ENCODE assay signal across 9 cellular contexts in genomic region chr10:2839081-2839725, GRCh38.
DNase-seq lines count a peak whose midpoint lies in the region; ATAC-seq lines count a peak whose summit lies in the region.
"Had no signal": no experiment of that assay in that cellular context is flagged by ENCODE, and none has a peak within 500 bp of the region (broad histone marks: within the 10 kb centered on the region; RNA-seq: fewer than 3 reads in every experiment).

No MANE protein-coding gene starts in this region.

- no peaks in the 10 kb centered on the region for H3K9me3 Mint-ChIP-seq in activated CD4-positive, alpha-beta memory T cell treated with anti-CD3 and anti-CD28 coated beads for 36 hours

- POLR2A ChIA-PET in activated CD4-positive, alpha-beta memory T cell treated with anti-CD3 and anti-CD28 coated beads for 36 hours (lab: Charles Lee), result no interaction called here

- no peak overlapping the region for H3K27ac Mint-ChIP-seq in activated CD4-positive, alpha-beta memory T cell treated with anti-CD3 and anti-CD28 coated beads for 36 hours
- H3K27ac Mint-ChIP-seq: activated naive CD8-positive, alpha-beta T cell had no signal

- no peak for ATAC-seq in HG02852 (IDR thresholded peaks at IDR 0.05; ENCODE audit: unreplicated experiment)

- DNase-seq in activated CD4-positive, alpha-beta T cell treated with anti-CD3 and anti-CD28 coated beads for 24 hours (ENCODE audit: low read depth in 2 of 2), result peak; percentile 11 to 40
- DNase-seq in activated CD4-positive, alpha-beta T cell treated with anti-CD3 and anti-CD28 coated beads, Interleukin-2, amount 50 U/mL, for 4 hours, result no peak
- DNase-seq in M059J (ENCODE audit: low read depth) (peak; percentile 5), head of caudate nucleus (peak in 31 of 42 donors; percentile 7 to 61 (median 28)), NCI-H1694 treated with DMSO at 0.1 percent for 48 hours (lab: John Stamatoyannopoulos, UW) (no peak)
- peak; percentile 47 for DNase-seq in activated CD4-positive, alpha-beta memory T cell treated with anti-CD3 and anti-CD28 coated beads for 36 hours
- peak; percentile 30 to 64 for DNase-seq in stimulated activated CD4-positive, alpha-beta T cell treated with anti-CD3 and anti-CD28 coated beads, Interleukin-2, amount 100 ng/mL, for 24 hours

- no peaks in the 10 kb centered on the region for H3K36me3 Mint-ChIP-seq in activated CD4-positive, alpha-beta memory T cell treated with anti-CD3 and anti-CD28 coated beads for 36 hours
- H3K36me3 Mint-ChIP-seq: activated naive CD8-positive, alpha-beta T cell had no signal

- intact Hi-C loops in activated CD4-positive, alpha-beta memory T cell treated with anti-CD3 and anti-CD28 coated beads for 36 hours (cut with micrococcal nuclease), result loop anchor here (5.0 kb wide), 1 partner anchor 203 kb away; no protein-coding TSS in a partner anchor
- intact Hi-C loops in head of caudate nucleus (cut with DNase I), result no loop called here

- H3K4me1 Mint-ChIP-seq in activated CD4-positive, alpha-beta memory T cell treated with anti-CD3 and anti-CD28 coated beads for 36 hours (ENCODE audit: low read depth), result no peaks in the 10 kb centered on the region

- H3K27me3 Mint-ChIP-seq in activated CD4-positive, alpha-beta memory T cell treated with anti-CD3 and anti-CD28 coated beads for 36 hours, result peaks cover 22% of the 10 kb centered on the region

- CTCF ChIA-PET in activated CD4-positive, alpha-beta memory T cell treated with anti-CD3 and anti-CD28 coated beads for 36 hours (lab: Charles Lee), result interaction anchor here (0.7 to 4.5 kb wide), 4 partner anchors 27 to 204 kb away, joined by 3 to 24 read pairs (median 3); no protein-coding TSS in a partner anchor

- no peak overlapping the region for H3K4me3 Mint-ChIP-seq in activated CD4-positive, alpha-beta memory T cell treated with anti-CD3 and anti-CD28 coated beads for 36 hours
- H3K4me3 Mint-ChIP-seq: activated naive CD8-positive, alpha-beta T cell had no signal

Comparison
In these comparisons a context has a peak if more than half of its experiments do, and no peak if none do; other contexts are left out.
1. DNase-seq: peak in activated CD4-positive, alpha-beta T cell treated with anti-CD3 and anti-CD28 coated beads for 24 hours (2 of 2), M059J (single experiment), activated CD4-positive, alpha-beta memory T cell treated with anti-CD3 and anti-CD28 coated beads for 36 hours (single experiment), head of caudate nucleus (31 of 42) and stimulated activated CD4-positive, alpha-beta T cell treated with anti-CD3 and anti-CD28 coated beads, Interleukin-2, amount 100 ng/mL, for 24 hours (2 of 2); none in activated CD4-positive, alpha-beta T cell treated with anti-CD3 and anti-CD28 coated beads, Interleukin-2, amount 50 U/mL, for 4 hours (0 of 2) and NCI-H1694 treated with DMSO at 0.1 percent for 48 hours (single experiment).